Comparison of ENCODE assay signal across 11 cellular contexts in genomic region chr7:157495594-157495993, GRCh38.
DNase-seq lines count a peak whose midpoint lies in the region; ATAC-seq and TF ChIP-seq lines count a peak whose summit lies in the region.
"Had no signal": no experiment of that assay in that cellular context is flagged by ENCODE, and none has a peak within 500 bp of the region (broad histone marks: within the 10 kb centered on the region; RNA-seq: fewer than 3 reads in every experiment).

No MANE protein-coding gene starts in this region.

- POLR2A ChIA-PET in GM10248 (lab: Yijun Ruan, JAX) = no interaction called here

- H3K27me3 Mint-ChIP-seq in activated T-helper 17 cell treated with anti-CD3 and anti-CD28 coated beads, Interleukin-2, amount 50 U/mL, for 72 hours = peaks cover 11% of the 10 kb centered on the region

- H3K9me3 Mint-ChIP-seq in activated T-helper 17 cell treated with anti-CD3 and anti-CD28 coated beads, Interleukin-2, amount 50 U/mL, for 72 hours = peaks cover 6% of the 10 kb centered on the region

- no peak for TF ChIP-seq CTCF in GM10248 (IDR thresholded peaks at IDR 0.05; ENCODE audit: control extremely low read depth, extremely low read depth, low read depth, missing control alignments)

- DNase-seq in GM10248 (ENCODE audit: extremely low spot score) (peak; percentile 75), EL (no peak), HK-2 (ENCODE audit: unreplicated experiment) (no peak)
- no peak for DNase-seq in effector CD4-positive, alpha-beta T cell
- DNase-seq: central memory CD4-positive, alpha-beta T cell; NCI-H1417 treated with DMSO at 0.1 percent for 48 hours had no signal

- ATAC-seq in GM18868 (IDR thresholded peaks at IDR 0.05; ENCODE audit: unreplicated experiment) = peak; percentile 80
- peak; percentile 81 for ATAC-seq in HG02798 (IDR thresholded peaks at IDR 0.05; ENCODE audit: poor library complexity, unreplicated experiment)
- peak; percentile 67 for ATAC-seq in activated T-helper 17 cell treated with anti-CD3 and anti-CD28 coated beads, Interleukin-2, amount 50 U/mL, for 72 hours (replicated peaks)
- no peak for ATAC-seq in HG03139 (IDR thresholded peaks at IDR 0.05; ENCODE audit: unreplicated experiment)
- ATAC-seq: sciatic nerve had no signal

- CTCF ChIA-PET in GM10248 (lab: Yijun Ruan, JAX) = no interaction called here

- peak overlapping the region; percentile 77 for H3K27ac Mint-ChIP-seq in activated T-helper 17 cell treated with anti-CD3 and anti-CD28 coated beads, Interleukin-2, amount 50 U/mL, for 72 hours

- H3K4me1 Mint-ChIP-seq in activated T-helper 17 cell treated with anti-CD3 and anti-CD28 coated beads, Interleukin-2, amount 50 U/mL, for 72 hours = peaks cover 15% of the 10 kb centered on the region

- H3K4me3 Mint-ChIP-seq in activated T-helper 17 cell treated with anti-CD3 and anti-CD28 coated beads, Interleukin-2, amount 50 U/mL, for 72 hours = peak overlapping the region; percentile 59

- no peaks in the 10 kb centered on the region for H3K36me3 Mint-ChIP-seq in activated T-helper 17 cell treated with anti-CD3 and anti-CD28 coated beads, Interleukin-2, amount 50 U/mL, for 72 hours (ENCODE audit: low read depth)
